12 cellular contexts compared by ENCODE assay signal in genomic region chr16:11032000-11032921, GRCh38.
DNase-seq lines count a peak whose midpoint lies in the region; ATAC-seq and TF ChIP-seq lines count a peak whose summit lies in the region.
"Had no signal": no experiment of that assay in that cellular context is flagged by ENCODE, and none has a peak within 500 bp of the region (broad histone marks: within the 10 kb centered on the region; RNA-seq: fewer than 3 reads in every experiment).

No MANE protein-coding gene starts in this region.

- peaks cover 85% of the 10 kb centered on the region for H3K36me3 Mint-ChIP-seq in activated naive CD8-positive, alpha-beta T cell treated with anti-CD3 and anti-CD28 coated beads, Interleukin-2, amount 10 ng/mL, durations not matched to agents 7 days and 5 days
- H3K36me3 Mint-ChIP-seq in activated naive CD8-positive, alpha-beta T cell treated with anti-CD3 and anti-CD28 coated beads for 36 hours = peaks cover 40% of the 10 kb centered on the region
- H3K36me3 Mint-ChIP-seq in brain = peaks cover 100% of the 10 kb centered on the region

- H3K27ac ChIP-seq in upper lobe of right lung = no peak overlapping the region

- peaks cover 8% of the 10 kb centered on the region for H3K4me1 ChIP-seq in upper lobe of right lung

- no peak overlapping the region for H3K4me3 ChIP-seq in upper lobe of right lung
- H3K4me3 ChIP-seq: lung had no signal

- H3K9me3 Mint-ChIP-seq in activated naive CD8-positive, alpha-beta T cell treated with anti-CD3 and anti-CD28 coated beads, Interleukin-2, amount 10 ng/mL, durations not matched to agents 7 days and 5 days = peaks cover 14% of the 10 kb centered on the region
- peaks cover 6% of the 10 kb centered on the region for H3K9me3 Mint-ChIP-seq in activated naive CD8-positive, alpha-beta T cell treated with anti-CD3 and anti-CD28 coated beads for 36 hours
- H3K9me3 Mint-ChIP-seq in brain = peaks cover 24 to 41% (median 30%) of the 10 kb centered on the region in 5 experiments

- H3K27me3 ChIP-seq in upper lobe of right lung = no peaks in the 10 kb centered on the region

- H3K36me3 ChIP-seq in upper lobe of right lung = peaks cover 19% of the 10 kb centered on the region

- intact Hi-C loops in left ventricle myocardium superior (cut with micrococcal nuclease) (no loop called here), upper lobe of right lung (cut with DNase I) (no loop called here)

- peak overlapping the region; percentile 26 for H3K4me3 Mint-ChIP-seq in activated naive CD8-positive, alpha-beta T cell treated with anti-CD3 and anti-CD28 coated beads, Interleukin-2, amount 10 ng/mL, durations not matched to agents 7 days and 5 days
- no peak overlapping the region for H3K4me3 Mint-ChIP-seq in activated naive CD8-positive, alpha-beta T cell treated with anti-CD3 and anti-CD28 coated beads for 36 hours
- H3K4me3 Mint-ChIP-seq in brain = no peak overlapping the region

- TF ChIP-seq CTCF in brain (conservative IDR thresholded peaks at IDR 0.05) (no peak), upper lobe of right lung (IDR thresholded peaks at IDR 0.05) (no peak)

- H3K4me1 Mint-ChIP-seq in activated naive CD8-positive, alpha-beta T cell treated with anti-CD3 and anti-CD28 coated beads, Interleukin-2, amount 10 ng/mL, durations not matched to agents 7 days and 5 days = peaks cover 23% of the 10 kb centered on the region
- H3K4me1 Mint-ChIP-seq in activated naive CD8-positive, alpha-beta T cell treated with anti-CD3 and anti-CD28 coated beads for 36 hours = no peaks in the 10 kb centered on the region
- peaks cover 46% of the 10 kb centered on the region for H3K4me1 Mint-ChIP-seq in brain

- ATAC-seq in activated naive CD8-positive, alpha-beta T cell treated with anti-CD3 and anti-CD28 coated beads, Interleukin-2, amount 10 ng/mL, durations not matched to agents 7 days and 5 days (ENCODE audit: low read depth) = peak; percentile 61
- ATAC-seq in left ventricle myocardium superior (peak; percentile 9), upper lobe of right lung (peak; percentile 15), HG03442 (IDR thresholded peaks at IDR 0.05; ENCODE audit: unreplicated experiment) (no peak), GM19023 (IDR thresholded peaks at IDR 0.05; ENCODE audit: unreplicated experiment) (no peak)

- peak overlapping the region; percentile 47 for H3K27ac Mint-ChIP-seq in activated naive CD8-positive, alpha-beta T cell treated with anti-CD3 and anti-CD28 coated beads, Interleukin-2, amount 10 ng/mL, durations not matched to agents 7 days and 5 days
- H3K27ac Mint-ChIP-seq in activated naive CD8-positive, alpha-beta T cell treated with anti-CD3 and anti-CD28 coated beads for 36 hours = no peak overlapping the region
- H3K27ac Mint-ChIP-seq in brain = peak overlapping the region in 4 of 5 experiments; percentile 49 to 92 (median 85)

- DNase-seq in activated naive CD8-positive, alpha-beta T cell treated with anti-CD3 and anti-CD28 coated beads, Interleukin-2, amount 10 ng/mL, durations not matched to agents 7 days and 5 days = no peak
- DNase-seq in activated naive CD8-positive, alpha-beta T cell treated with anti-CD3 and anti-CD28 coated beads for 36 hours = no peak
- peak; percentile 60 for DNase-seq in left ventricle myocardium superior
- DNase-seq in upper lobe of right lung = no peak
- DNase-seq in NCI-H1048 (lab: John Stamatoyannopoulos, UW) = no peak
- DNase-seq: activated CD4-positive, alpha-beta T cell treated with anti-CD3 and anti-CD28 coated beads, Interleukin-2, amount 50 U/mL, for 48 hours; hippocampal formation; NCI-H2107 had no signal

- POLR2A ChIA-PET in activated naive CD8-positive, alpha-beta T cell treated with anti-CD3 and anti-CD28 coated beads, Interleukin-2, amount 10 ng/mL, durations not matched to agents 7 days and 5 days (lab: Charles Lee) = interaction anchor here (1.2 kb wide), 1 partner anchor 13 kb away, joined by 4 read pairs; no protein-coding TSS in a partner anchor

- H3K9me3 ChIP-seq in upper lobe of right lung = no peaks in the 10 kb centered on the region

- no peaks in the 10 kb centered on the region for H3K27me3 Mint-ChIP-seq in activated naive CD8-positive, alpha-beta T cell treated with anti-CD3 and anti-CD28 coated beads, Interleukin-2, amount 10 ng/mL, durations not matched to agents 7 days and 5 days
- no peaks in the 10 kb centered on the region for H3K27me3 Mint-ChIP-seq in activated naive CD8-positive, alpha-beta T cell treated with anti-CD3 and anti-CD28 coated beads for 36 hours
- H3K27me3 Mint-ChIP-seq in brain = no peaks in the 10 kb centered on the region

Comparison
In these comparisons a context has a peak if more than half of its experiments do, and no peak if none do; other contexts are left out.
1. ATAC-seq: peak in activated naive CD8-positive, alpha-beta T cell treated with anti-CD3 and anti-CD28 coated beads, Interleukin-2, amount 10 ng/mL, durations not matched to agents 7 days and 5 days (single experiment), left ventricle myocardium superior (single experiment) and upper lobe of right lung (single experiment); none in HG03442 (single experiment) and GM19023 (single experiment).